In the genomic region with DNA sequence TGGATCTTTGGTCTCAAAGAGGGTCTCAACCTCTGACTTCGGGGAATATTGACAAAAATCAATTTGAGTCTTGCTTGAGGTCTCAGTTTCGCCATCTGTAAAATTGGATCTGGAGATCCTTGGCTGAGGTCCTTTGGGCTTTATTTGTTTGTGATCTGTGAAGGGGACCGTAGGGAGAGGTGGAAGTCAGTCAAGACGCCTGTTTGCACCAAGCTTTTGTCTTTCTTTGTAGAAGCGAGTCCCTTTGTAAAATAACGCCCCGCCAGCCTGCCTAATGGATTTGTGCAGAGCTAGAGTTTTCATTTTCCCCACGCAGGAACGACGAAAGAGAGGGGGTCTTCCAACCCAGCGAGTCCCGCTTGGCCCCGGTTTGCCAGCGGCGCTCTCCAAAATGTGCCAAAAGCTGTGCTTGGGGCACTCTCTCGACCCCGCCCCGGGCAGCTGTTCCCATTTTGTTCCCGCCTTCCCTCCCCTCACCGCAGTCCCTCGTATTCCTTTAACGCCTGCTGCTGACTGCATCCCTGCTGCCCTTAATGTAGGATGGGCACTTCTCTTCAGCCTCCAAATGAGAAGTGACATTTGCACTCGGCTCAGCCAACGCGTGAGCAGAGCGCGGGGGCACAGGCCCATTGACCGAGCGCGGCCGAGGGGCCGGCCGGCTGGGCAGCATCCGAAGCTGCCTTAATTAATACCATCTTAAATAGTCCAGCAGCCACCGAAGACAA, we compare ENCODE assay signal across 18 cellular contexts. TPM values are rescaled to one million over a fixed set of nuclear protein-coding genes. Genes with fewer than 3 reads are reported as not detected.
DNase-seq lines count a peak whose midpoint lies in the region; ATAC-seq and TF ChIP-seq lines count a peak whose summit lies in the region.
"Had no signal": no experiment of that assay in that cellular context is flagged by ENCODE, and none has a peak within 500 bp of the region (broad histone marks: within the 10 kb centered on the region; RNA-seq: fewer than 3 reads in every experiment).

No MANE protein-coding gene starts in this region.

- TF ChIP-seq CTCF in natural killer cell (IDR thresholded peaks at IDR 0.05): no peak

- H3K4me1 Mint-ChIP-seq in natural killer cell: peaks cover 10 to 21% of the 10 kb centered on the region in 2 donors
- peaks cover 0 to 6% of the 10 kb centered on the region in 2 donors for H3K4me1 Mint-ChIP-seq in natural killer cell treated with Interleukin-12 subunit alpha and Interleukin-12 subunit beta and Interleukin-15 and Interleukin-18, amount 100 ng/mL, for 72 hours (ENCODE audit: low read depth in 2 of 2)

- peak overlapping the region; percentile 55 for H3K4me3 Mint-ChIP-seq in natural killer cell
- no peak overlapping the region for H3K4me3 Mint-ChIP-seq in natural killer cell treated with Interleukin-12 subunit alpha and Interleukin-12 subunit beta and Interleukin-15 and Interleukin-18, amount 100 ng/mL, for 72 hours

- peak overlapping the region; percentile 87 for H3K27ac ChIP-seq in layer of hippocampus (ENCODE audit: low read depth, low read length)
- H3K27ac ChIP-seq: PC-9 had no signal

- H3K27me3 ChIP-seq in layer of hippocampus (ENCODE audit: control insufficient read depth, insufficient read depth, low read length): peaks cover 36% of the 10 kb centered on the region
- H3K27me3 ChIP-seq: MG63 had no signal

- no peak overlapping the region for H3K27ac Mint-ChIP-seq in natural killer cell
- no peak overlapping the region for H3K27ac Mint-ChIP-seq in natural killer cell treated with Interleukin-12 subunit alpha and Interleukin-12 subunit beta and Interleukin-15 and Interleukin-18, amount 100 ng/mL, for 72 hours

- intact Hi-C loops in natural killer cell (cut with micrococcal nuclease): no loop called here

- no peaks in the 10 kb centered on the region for H3K9me3 Mint-ChIP-seq in natural killer cell
- no peaks in the 10 kb centered on the region for H3K9me3 Mint-ChIP-seq in natural killer cell treated with Interleukin-12 subunit alpha and Interleukin-12 subunit beta and Interleukin-15 and Interleukin-18, amount 100 ng/mL, for 72 hours

- H3K36me3 Mint-ChIP-seq in natural killer cell: no peaks in the 10 kb centered on the region
- H3K36me3 Mint-ChIP-seq in natural killer cell treated with Interleukin-12 subunit alpha and Interleukin-12 subunit beta and Interleukin-15 and Interleukin-18, amount 100 ng/mL, for 72 hours: no peaks in the 10 kb centered on the region

- DNase-seq in natural killer cell: no peak
- no peak for DNase-seq in natural killer cell treated with Interleukin-12 subunit alpha and Interleukin-12 subunit beta and Interleukin-15 and Interleukin-18, amount 100 ng/mL, for 72 hours (ENCODE audit: low spot score)
- peak; percentile 82 for DNase-seq in cerebellar cortex (ENCODE audit: low spot score)
- no peak for DNase-seq in NK-92 treated with Interleukin-12 subunit alpha and Interleukin-12 subunit beta, amount 100 ng/mL, for 24 hours (lab: John Stamatoyannopoulos, UW)
- DNase-seq in stimulated activated CD4-positive, alpha-beta T cell treated with anti-CD3 and anti-CD28 coated beads, Interleukin-4, amount 100 ng/mL, for 4 hours: no peak
- DNase-seq in SK-N-DZ (ENCODE audit: low spot score): no peak
- DNase-seq: cerebellar nuclear complex; MG63; NCI-H187; NCI-H524 treated with DMSO at 0.1 percent for 48 hours; PC-9; stimulated activated CD4-positive, alpha-beta T cell treated with anti-CD3 and anti-CD28 coated beads, Interleukin-4, amount 100 ng/mL, for 24 hours; trophoblast cell had no signal

- ATAC-seq in natural killer cell (no peak), GM18909 (IDR thresholded peaks at IDR 0.05; ENCODE audit: poor library complexity, unreplicated experiment) (no peak)
- no peak for ATAC-seq in natural killer cell treated with Interleukin-12 subunit alpha and Interleukin-12 subunit beta and Interleukin-15 and Interleukin-18, amount 100 ng/mL, for 72 hours
- ATAC-seq: esophagus mucosa had no signal

- H3K27me3 Mint-ChIP-seq in natural killer cell (ENCODE audit: low read depth in 2 of 2): peaks cover 63 to 72% of the 10 kb centered on the region in 2 donors
- peaks cover 49 to 65% of the 10 kb centered on the region in 2 donors for H3K27me3 Mint-ChIP-seq in natural killer cell treated with Interleukin-12 subunit alpha and Interleukin-12 subunit beta and Interleukin-15 and Interleukin-18, amount 100 ng/mL, for 72 hours

RNA-seq across cellular contexts. Expression of a gene that starts 13.0 kb away (rescaled TPM):
- total RNA-seq in natural killer cell: not detected
- not detected for total RNA-seq in natural killer cell treated with Interleukin-12 subunit alpha and Interleukin-12 subunit beta and Interleukin-15 and Interleukin-18, amount 100 ng/mL, for 72 hours
- polyA plus RNA-seq in SK-N-DZ (2014; cell fraction: cytosol; rRNA removed): 0.01 TPM in 1 of 2 replicates, not detected in the other
- polyA plus RNA-seq in SK-N-DZ (2014; cell fraction: nucleus; rRNA removed): not detected in 2 replicates
- total RNA-seq: esophagus mucosa, myocyte had no signal
- polyA plus RNA-seq: adipose tissue had no signal

RNA-seq across cellular contexts. Expression of a gene that starts 23.0 kb away (rescaled TPM):
- total RNA-seq in natural killer cell: not detected
- 1 to 10 TPM in 1 of 2 donors, not detected in 1; 3.4 TPM for total RNA-seq in natural killer cell treated with Interleukin-12 subunit alpha and Interleukin-12 subunit beta and Interleukin-15 and Interleukin-18, amount 100 ng/mL, for 72 hours
- not detected in 2 replicates for polyA plus RNA-seq in SK-N-DZ (2014; cell fraction: cytosol; rRNA removed)
- not detected in 2 replicates for polyA plus RNA-seq in SK-N-DZ (2014; cell fraction: nucleus; rRNA removed)
- total RNA-seq: myocyte had no signal
